ENCODE assay signal across 19 cellular contexts in genomic region chr12:103806807-103807206, GRCh38. TPM values are rescaled to one million over a fixed set of nuclear protein-coding genes. Genes with fewer than 3 reads are reported as not detected.
DNase-seq lines count a peak whose midpoint lies in the region; ATAC-seq, FAIRE-seq and TF ChIP-seq lines count a peak whose summit lies in the region.
"Had no signal": no experiment of that assay in that cellular context is flagged by ENCODE, and none has a peak within 500 bp of the region (broad histone marks: within the 10 kb centered on the region; RNA-seq: fewer than 3 reads in every experiment).

No MANE protein-coding gene starts in this region.

- no peak for TF ChIP-seq CTCF in HL-60 (IDR thresholded peaks at IDR 0.05; ENCODE audit: insufficient read depth, low read length)
- TF ChIP-seq CTCF in endothelial cell of umbilical vein (IDR thresholded peaks at IDR 0.05; ENCODE audit: extremely low read depth in 1 of 2, insufficient read depth in 1 of 2, low read depth in 1 of 2, low read length in 2 of 2), result no peak
- no peak for TF ChIP-seq CTCF in GM23338 (conservative IDR thresholded peaks at IDR 0.05; ENCODE audit: low read depth in 2 of 2)

- no peaks in the 10 kb centered on the region for H3F3A ChIP-seq in GM23338 (replicated peaks; ENCODE audit: low read depth)

- peak overlapping the region; percentile 52 for H3K27ac ChIP-seq in HL-60 (replicated peaks)
- H3K27ac ChIP-seq in endothelial cell of umbilical vein (ENCODE audit: insufficient read depth, low read depth, low read length), result no peak overlapping the region
- H3K27ac ChIP-seq in GM23338 (ENCODE audit: low read depth), result no peak overlapping the region
- H3K27ac ChIP-seq: BLaER1, right atrium auricular region, SK-N-MC had no signal

- H3K4me1 ChIP-seq in endothelial cell of umbilical vein (ENCODE audit: control insufficient read depth, extremely low read depth, insufficient read depth, low read length) (peaks cover 24% of the 10 kb centered on the region), GM23338 (ENCODE audit: insufficient read depth) (no peaks in the 10 kb centered on the region)
- H3K4me1 ChIP-seq: BLaER1 had no signal

- H3K9me2 ChIP-seq in GM23338 (ENCODE audit: insufficient read depth), result no peaks in the 10 kb centered on the region

- POLR2A ChIA-PET in endothelial cell of umbilical vein (lab: Charles Lee), result interaction anchor here (0.6 kb wide), 1 partner anchor 59 kb away, joined by 3 read pairs; no protein-coding TSS in a partner anchor

- H3K36me3 ChIP-seq in endothelial cell of umbilical vein (ENCODE audit: control insufficient read depth in 2 of 2, extremely low read depth in 1 of 2, insufficient read depth in 2 of 2, low read length in 2 of 2) (no peaks in the 10 kb centered on the region), GM23338 (ENCODE audit: insufficient read depth) (no peaks in the 10 kb centered on the region; the same call in 1 of the 2 replicates)
- H3K36me3 ChIP-seq: right atrium auricular region had no signal

- H3K4me3 ChIP-seq in HL-60 (replicated peaks; ENCODE audit: insufficient read depth, low read length), result no peak overlapping the region
- H3K4me3 ChIP-seq in endothelial cell of umbilical vein (replicated peaks in 1 of 3; ENCODE audit: insufficient read depth in 1 of 3, low read depth in 1 of 3, low read length in 3 of 3), result no peak overlapping the region
- no peak overlapping the region for H3K4me3 ChIP-seq in GM23338
- H3K4me3 ChIP-seq: BLaER1, HAP-1, right atrium auricular region, SK-N-MC had no signal

- H3K4me2 ChIP-seq in endothelial cell of umbilical vein (ENCODE audit: insufficient read depth, low read length) (no peak overlapping the region), GM23338 (no peak overlapping the region)
- H3K4me2 ChIP-seq: BLaER1 had no signal

- H3K4me1 Mint-ChIP-seq in activated T-cell treated with anti-CD3 and anti-CD28 coated beads, Interleukin-2, amount 50 U/mL, for 24 hours (ENCODE audit: low read depth), result no peaks in the 10 kb centered on the region
- H3K4me1 Mint-ChIP-seq in GM23338, result peaks cover 8% of the 10 kb centered on the region; the same call in 2 of the 3 replicates
- H3K4me1 Mint-ChIP-seq: activated CD4-positive, alpha-beta T cell treated with anti-CD3 and anti-CD28 coated beads for 36 hours had no signal

- H3K27me3 Mint-ChIP-seq in activated T-cell treated with anti-CD3 and anti-CD28 coated beads, Interleukin-2, amount 50 U/mL, for 24 hours, result no peaks in the 10 kb centered on the region
- peaks cover 7% of the 10 kb centered on the region for H3K27me3 Mint-ChIP-seq in GM23338 (ENCODE audit: insufficient read depth, low read depth, poor library complexity)
- H3K27me3 Mint-ChIP-seq: activated CD4-positive, alpha-beta T cell treated with anti-CD3 and anti-CD28 coated beads for 36 hours had no signal

- no peaks in the 10 kb centered on the region for H3K27me3 ChIP-seq in HL-60 (ENCODE audit: insufficient read depth, poor library complexity, severe bottlenecking)
- H3K27me3 ChIP-seq in endothelial cell of umbilical vein (ENCODE audit: control insufficient read depth in 2 of 2, insufficient read depth in 2 of 2, low read length in 2 of 2), result no peaks in the 10 kb centered on the region
- no peaks in the 10 kb centered on the region for H3K27me3 ChIP-seq in GM23338 (ENCODE audit: insufficient read depth)
- H3K27me3 ChIP-seq: BLaER1, right atrium auricular region had no signal

- no peak for TF ChIP-seq POLR2A in endothelial cell of umbilical vein (IDR thresholded peaks at IDR 0.05; ENCODE audit: low read depth, low read length)

- peak; percentile 81 for FAIRE-seq in endothelial cell of umbilical vein (lab: Jason Lieb, UNC)
- FAIRE-seq: G401.6 had no signal

- intact Hi-C loops in endothelial cell of umbilical vein (cut with micrococcal nuclease) (no loop called here), sciatic nerve (cut with DNase I) (no loop called here)

- H3K9me3 Mint-ChIP-seq in activated T-cell treated with anti-CD3 and anti-CD28 coated beads, Interleukin-2, amount 50 U/mL, for 24 hours, result no peaks in the 10 kb centered on the region
- H3K9me3 Mint-ChIP-seq in GM23338, result no peaks in the 10 kb centered on the region

- peak in 1 of 2 experiments; percentile 68 for DNase-seq in HL-60 (ENCODE audit: low read depth in 1 of 2, low spot score in 1 of 2)
- DNase-seq in RPMI7951 (ENCODE audit: low read depth), result peak; percentile 69
- DNase-seq in endothelial cell of umbilical vein (ENCODE audit: low read depth, low spot score), result peak; percentile 73
- no peak for DNase-seq in sciatic nerve (ENCODE audit: low spot score)
- no peak for DNase-seq in activated T-cell treated with anti-CD3 and anti-CD28 coated beads, Interleukin-2, amount 50 U/mL, for 24 hours
- DNase-seq in DMS153 treated with DMSO at 0.1 percent for 48 hours (lab: John Stamatoyannopoulos, UW; ENCODE audit: unreplicated experiment), result no peak
- DNase-seq in GM23338 (ENCODE audit: low spot score), result no peak
- DNase-seq in stimulated activated CD4-positive, alpha-beta T cell treated with anti-CD3 and anti-CD28 coated beads, Interleukin-4, amount 100 ng/mL, for 24 hours, result no peak
- DNase-seq: activated CD4-positive, alpha-beta T cell treated with anti-CD3 and anti-CD28 coated beads for 36 hours; activated T-cell treated with anti-CD3 and anti-CD28 coated beads, Interleukin-2, amount 50 U/mL, for 48 hours; amygdala; islet precursor cell; NCI-H187 treated with DMSO at 0.1 percent for 48 hours; NCI-H774 had no signal

- BruUV-seq in endothelial cell of umbilical vein (replicated peaks; lab: Mats Ljungman, UMichigan), result no TSS peak

- no peaks in the 10 kb centered on the region for H3K9me1 ChIP-seq in endothelial cell of umbilical vein (replicated peaks; ENCODE audit: control insufficient read depth, extremely low read depth, insufficient read depth, low read length)

- no peaks in the 10 kb centered on the region for H3K79me2 ChIP-seq in endothelial cell of umbilical vein (ENCODE audit: control insufficient read depth, insufficient read depth, low read length)
- no peaks in the 10 kb centered on the region; the same call in 1 of the 2 replicates for H3K79me2 ChIP-seq in GM23338 (replicated peaks; ENCODE audit: insufficient read depth)

- H4K20me1 ChIP-seq in endothelial cell of umbilical vein (replicated peaks; ENCODE audit: control insufficient read depth, extremely low read depth, insufficient read depth, low read length) (no peaks in the 10 kb centered on the region), GM23338 (replicated peaks; ENCODE audit: insufficient read depth) (0 out of 2 replicates have a peak, but pooled peaks cover 9% of the 10 kb centered on the region)
- H4K20me1 ChIP-seq: BLaER1 had no signal

- dilution Hi-C loops in endothelial cell of umbilical vein (cut with MboI; ENCODE audit: extremely low pct_ligation_motif_present, low sequenced_read_pairs), result no loop called here

- ATAC-seq in sciatic nerve (peak; percentile 21), GM23338 (no peak)
- ATAC-seq: activated CD4-positive, alpha-beta T cell treated with anti-CD3 and anti-CD28 coated beads for 36 hours had no signal

- CTCF ChIA-PET in endothelial cell of umbilical vein (lab: Charles Lee), result interaction anchor here (1.0 to 1.8 kb wide), 2 partner anchors 11 to 64 kb away, joined by 3 to 7 read pairs; no protein-coding TSS in a partner anchor

- H2AFZ ChIP-seq in endothelial cell of umbilical vein (ENCODE audit: low read depth, low read length) (no peak overlapping the region), GM23338 (no peak overlapping the region)

- H3K36me3 Mint-ChIP-seq in activated T-cell treated with anti-CD3 and anti-CD28 coated beads, Interleukin-2, amount 50 U/mL, for 24 hours (ENCODE audit: low read depth), result peaks cover 67% of the 10 kb centered on the region
- H3K36me3 Mint-ChIP-seq in GM23338 (ENCODE audit: low read depth), result peaks cover 9% of the 10 kb centered on the region; the same call in 1 of the 3 replicates

- H3K4me3 Mint-ChIP-seq in activated T-cell treated with anti-CD3 and anti-CD28 coated beads, Interleukin-2, amount 50 U/mL, for 24 hours, result no peak overlapping the region
- H3K4me3 Mint-ChIP-seq in GM23338, result no peak overlapping the region
- H3K4me3 Mint-ChIP-seq: activated CD4-positive, alpha-beta T cell treated with anti-CD3 and anti-CD28 coated beads for 36 hours had no signal

- no peaks in the 10 kb centered on the region for H3K9me3 ChIP-seq in endothelial cell of umbilical vein (replicated peaks; ENCODE audit: control insufficient read depth, insufficient read depth, low read length)
- H3K9me3 ChIP-seq: BLaER1, HAP-1, right atrium auricular region had no signal

- no peak overlapping the region for H3K27ac Mint-ChIP-seq in activated T-cell treated with anti-CD3 and anti-CD28 coated beads, Interleukin-2, amount 50 U/mL, for 24 hours
- H3K27ac Mint-ChIP-seq in GM23338, result no peak overlapping the region
- H3K27ac Mint-ChIP-seq: activated CD4-positive, alpha-beta T cell treated with anti-CD3 and anti-CD28 coated beads for 36 hours had no signal

- H3K9ac ChIP-seq in endothelial cell of umbilical vein (replicated peaks; ENCODE audit: extremely low read depth, insufficient read depth, low read length), result no peak overlapping the region
- H3K9ac ChIP-seq: BLaER1 had no signal

TF ChIP-seq in endothelial cell of umbilical vein, 7 proteins besides CTCF, POLR2A, EP300 and RAD21:
- TF ChIP-seq POLR2AphosphoS5 (IDR thresholded peaks at IDR 0.05; ENCODE audit: insufficient read depth, low read depth, low read length), result peak; percentile 17
- TF ChIP-seq FOS (IDR thresholded peaks at IDR 0.05; ENCODE audit: borderline replicate concordance, insufficient read depth, low read length), result no peak

TF ChIP-seq in GM23338, 12 proteins besides CTCF, POLR2A, EP300 and RAD21:
- TF ChIP-seq NANOG (IDR thresholded peaks at IDR 0.05; ENCODE audit: borderline replicate concordance) (no peak), ZNF114 (CRISPR knock-in tag; IDR thresholded peaks at IDR 0.05) (no peak), EZH2phosphoT487 (IDR thresholded peaks at IDR 0.05; ENCODE audit: unreplicated experiment) (no peak), STAT1 (IDR thresholded peaks at IDR 0.05; ENCODE audit: unreplicated experiment) (no peak)
TF ChIP-seq in GM23338: peak in this region for 0.

RNA-seq across cellular contexts. Expression of gene NT5DC3, which starts 34.2 kb away (rescaled TPM):
- 2.5 and 4.1 TPM in 2 replicates for total RNA-seq in RPMI7951 (2014; rRNA removed; shearing (Covaris generic))
- 6.4 and 6.7 TPM in 2 replicates for total RNA-seq in endothelial cell of umbilical vein
- 1.2 and 1.5 TPM in 2 replicates for polyA plus RNA-seq in endothelial cell of umbilical vein
- 1.5 TPM in 2 replicates for polyA plus RNA-seq in endothelial cell of umbilical vein (2011; cell fraction: cytosol; rRNA removed)
- polyA plus RNA-seq in endothelial cell of umbilical vein (2011; cell fraction: nucleus; rRNA removed), result 2.6 and 3.0 TPM in 2 replicates
- 3.0 and 3.5 TPM in 2 replicates for polyA plus RNA-seq in endothelial cell of umbilical vein (2012)
- 2.5 and 3.5 TPM in 2 replicates for polyA minus RNA-seq in endothelial cell of umbilical vein
- polyA minus RNA-seq in endothelial cell of umbilical vein (2011; cell fraction: cytosol; rRNA and poly(A)+ RNA removed), result 2.3 TPM
- polyA minus RNA-seq in endothelial cell of umbilical vein (2011; cell fraction: nucleus; rRNA and poly(A)+ RNA removed), result 2.9 and 5.0 TPM in 2 replicates
- 26.2 TPM for total RNA-seq in sciatic nerve
- total RNA-seq in GM23338 (2014; rRNA removed; shearing (Covaris generic)), result 10.2 and 12.5 TPM in 2 replicates
- 2.2 and 2.5 TPM in 2 replicates for polyA plus RNA-seq in GM23338 (2016; fragmentation: Nextera tagmentation; extraction: Ambion mirVana)

Comparison
In these comparisons a context has a peak if more than half of its experiments do, and no peak if none do; other contexts are left out.
1. DNase-seq: peak in RPMI7951 (single experiment) and endothelial cell of umbilical vein (single experiment); none in sciatic nerve (single experiment), activated T-cell treated with anti-CD3 and anti-CD28 coated beads, Interleukin-2, amount 50 U/mL, for 24 hours (single experiment), DMS153 treated with DMSO at 0.1 percent for 48 hours (single experiment), GM23338 (single experiment) and stimulated activated CD4-positive, alpha-beta T cell treated with anti-CD3 and anti-CD28 coated beads, Interleukin-4, amount 100 ng/mL, for 24 hours (single experiment).